ENCODE assay signal across 8 cellular contexts in genomic region chr14:91508105-91508504, GRCh38. TPM values are rescaled to one million over a fixed set of nuclear protein-coding genes. Genes with fewer than 3 reads are reported as not detected.
DNase-seq lines count a peak whose midpoint lies in the region; ATAC-seq, FAIRE-seq and TF ChIP-seq lines count a peak whose summit lies in the region.

No MANE protein-coding gene starts in this region.

- H3F3A ChIP-seq in DOHH2 (ENCODE audit: control insufficient read depth, insufficient read depth), result no peaks in the 10 kb centered on the region

- H3K27me3 ChIP-seq in DOHH2 (ENCODE audit: control insufficient read depth, low read length) (no peaks in the 10 kb centered on the region), Panc1 (ENCODE audit: control insufficient read depth, insufficient read depth, low read length) (no peaks in the 10 kb centered on the region), esophagus muscularis mucosa (no peaks in the 10 kb centered on the region), prostate gland (replicated peaks; ENCODE audit: insufficient read depth) (no peaks in the 10 kb centered on the region)

- H3K9me3 ChIP-seq in DOHH2 (ENCODE audit: control insufficient read depth, insufficient read depth, low read length) (no peaks in the 10 kb centered on the region), Panc1 (ENCODE audit: control insufficient read depth, insufficient read depth, low read depth, low read length) (no peaks in the 10 kb centered on the region), esophagus muscularis mucosa (no peaks in the 10 kb centered on the region), prostate gland (no peaks in the 10 kb centered on the region)

- TF ChIP-seq CTCF in DOHH2 (IDR thresholded peaks at IDR 0.05; ENCODE audit: low read depth, low read length, poor library complexity, severe bottlenecking) (no peak), Panc1 (IDR thresholded peaks at IDR 0.05) (no peak), esophagus muscularis mucosa (IDR thresholded peaks at IDR 0.05) (no peak), prostate gland (IDR thresholded peaks at IDR 0.05) (no peak), D721Med (IDR thresholded peaks at IDR 0.05; ENCODE audit: insufficient read depth, missing control alignments) (no peak)

- H3K36me3 ChIP-seq in DOHH2 (ENCODE audit: control insufficient read depth, low read length), result peaks cover 65% of the 10 kb centered on the region
- H3K36me3 ChIP-seq in Panc1 (ENCODE audit: control insufficient read depth, insufficient read depth, low read length), result peaks cover 14% of the 10 kb centered on the region
- peaks cover 0 to 18% (median 3%) of the 10 kb centered on the region in 4 donors for H3K36me3 ChIP-seq in esophagus muscularis mucosa
- no peaks in the 10 kb centered on the region for H3K36me3 ChIP-seq in prostate gland

- peaks cover 84% of the 10 kb centered on the region for H3K79me2 ChIP-seq in DOHH2 (ENCODE audit: control insufficient read depth, low read length)

- H3K27ac ChIP-seq in DOHH2 (ENCODE audit: low read depth, low read length) (peak overlapping the region; percentile 93; the same call in 1 of the 2 replicates), Panc1 (ENCODE audit: low read length) (peak overlapping the region; percentile 88), esophagus muscularis mucosa (replicated peaks in 1 of 4) (peak overlapping the region in 3 of 4 donors; percentile 98 to 100 (median 98)), prostate gland (no peak overlapping the region)

- peaks cover 25% of the 10 kb centered on the region for H4K20me1 ChIP-seq in DOHH2 (ENCODE audit: control insufficient read depth, insufficient read depth, low read depth, low read length)

- CTCF ChIA-PET in Panc1 (lab: Charles Lee), result no interaction called here

- no peaks in the 10 kb centered on the region for H3K9me2 ChIP-seq in DOHH2 (replicated peaks; ENCODE audit: control insufficient read depth, low read length)

- no peak for TF ChIP-seq EP300 in esophagus muscularis mucosa (IDR thresholded peaks at IDR 0.05)

- DNase-seq in Panc1 (ENCODE audit: low read depth, low spot score) (no peak), esophagus muscularis mucosa (ENCODE audit: extremely low spot score) (no peak), prostate gland (ENCODE audit: low spot score) (no peak), NCI-H2029 treated with DMSO at 0.1 percent for 48 hours (lab: John Stamatoyannopoulos, UW) (no peak), NCI-H510A treated with DMSO at 0.1 percent for 48 hours (lab: John Stamatoyannopoulos, UW) (no peak), D721Med (ENCODE audit: insufficient read length, low spot score) (no peak)

- H3K4me2 ChIP-seq in DOHH2 (ENCODE audit: low read length), result peak overlapping the region; percentile 90

- ATAC-seq in Panc1, result no peak
- ATAC-seq in HG03460 (IDR thresholded peaks at IDR 0.05; ENCODE audit: unreplicated experiment), result no peak

- H3K4me3 ChIP-seq in DOHH2 (ENCODE audit: low read length) (peak overlapping the region; percentile 82), Panc1 (ENCODE audit: low read depth in 2 of 2, low read length in 2 of 2) (peak overlapping the region; percentile 84 to 90; a peak in 3 of 4 replicates), esophagus muscularis mucosa (peak overlapping the region; percentile 86 to 99 (median 94)), prostate gland (peak overlapping the region; percentile 84 to 98)

- TF ChIP-seq POLR2A in esophagus muscularis mucosa (IDR thresholded peaks at IDR 0.05; ENCODE audit: low read depth) (no peak), prostate gland (IDR thresholded peaks at IDR 0.05) (no peak)

- POLR2A ChIA-PET in Panc1 (lab: Charles Lee), result no interaction called here

- WGBS in esophagus muscularis mucosa, result 10% methylated on average over 2 of the region's 2 CpGs
- WGBS in prostate gland, result 4% methylated on average over 2 of the region's 2 CpGs

- no TSS peak for BruUV-seq in Panc1 (replicated peaks; lab: Mats Ljungman, UMichigan)

- intact Hi-C loops in Panc1 (cut with micrococcal nuclease; ENCODE audit: unreplicated experiment), result no loop called here
- intact Hi-C loops in esophagus muscularis mucosa (cut with DNase I), result no loop called here
- intact Hi-C loops in prostate gland (cut with DNase I), result loop anchor here (5.0 kb wide), 1 partner anchor 186 kb away; no protein-coding TSS in a partner anchor

- H3K4me1 ChIP-seq in DOHH2 (ENCODE audit: control insufficient read depth, low read length) (peaks cover 48% of the 10 kb centered on the region), Panc1 (ENCODE audit: control insufficient read depth, insufficient read depth, low read length) (no peaks in the 10 kb centered on the region; the same call in 1 of the 2 replicates), esophagus muscularis mucosa (peaks cover 32 to 56% (median 55%) of the 10 kb centered on the region in 4 donors), prostate gland (replicated peaks) (peaks cover 4% of the 10 kb centered on the region)

- no peak for FAIRE-seq in D721Med (lab: Jason Lieb, UNC)

- in situ Hi-C loops in Panc1 (cut with HindIII; ENCODE audit: low pct_unique_long_range_greater_than_20kb, low sequenced_read_pairs), result no loop called here

RNA-seq across cellular contexts. Expression of gene PPP4R3A, which starts 2.0 kb away (rescaled TPM):
- total RNA-seq in Panc1 (2021; ENCODE audit: unreplicated experiment) (54.8 TPM), esophagus muscularis mucosa (10 to 100 TPM; 60.2 to 78.5 (median 70.4) TPM), prostate gland (10 to 100 TPM; 63.4 to 97.2 TPM)
- polyA plus RNA-seq in Panc1 (2012; ENCODE audit: insufficient read length), result 29.0 TPM

Comparison
In these comparisons a context has a peak if more than half of its experiments do, and no peak if none do; other contexts are left out.
1. H3K27ac ChIP-seq: peak in DOHH2 (single experiment), Panc1 (single experiment) and esophagus muscularis mucosa (3 of 4); none in prostate gland (0 of 2).
2. Peak in every context shown above with its lines, with median percentiles within 50 percentile points of each other: H3K4me3 ChIP-seq.